Comparison of ENCODE assay signal across 9 cellular contexts in the genomic region with DNA sequence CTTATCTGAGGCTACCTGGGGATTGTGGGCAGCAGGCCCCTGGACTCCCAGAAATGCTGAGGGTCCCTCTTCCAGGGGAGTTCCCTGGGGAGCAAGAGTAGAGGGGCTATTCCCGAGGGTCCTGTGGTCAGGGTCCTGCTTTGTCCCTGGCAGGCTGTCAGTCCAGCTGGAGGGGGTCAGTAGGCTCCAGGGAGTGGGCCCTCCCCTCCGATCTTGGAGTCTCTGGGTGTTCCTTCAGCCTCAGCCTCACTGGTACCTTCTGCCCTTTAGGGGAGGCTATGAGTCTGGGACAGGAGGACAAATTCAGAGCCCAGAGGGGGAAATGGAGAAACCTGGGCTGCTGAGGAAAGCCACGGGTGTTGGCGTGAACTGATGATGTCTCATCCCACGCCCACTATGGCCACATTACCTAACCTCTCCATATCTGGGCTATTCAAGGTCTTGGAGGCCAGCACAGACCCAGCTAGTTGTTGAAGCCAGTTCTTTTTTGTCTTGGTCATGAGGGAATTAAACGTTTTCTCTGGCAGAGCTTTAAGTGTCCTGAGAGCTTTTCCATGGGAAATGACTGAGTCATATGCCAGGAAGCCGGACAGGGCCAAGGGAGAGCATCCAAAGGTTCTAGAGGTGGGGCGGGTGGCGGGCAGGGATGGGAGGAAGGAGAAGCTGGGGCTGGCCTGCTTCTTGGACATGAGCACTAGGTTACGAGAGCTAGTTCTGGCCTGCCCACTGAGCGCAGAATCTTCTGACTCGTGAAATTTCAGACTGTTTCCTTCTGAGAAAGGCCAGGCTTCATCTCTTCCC. TPM values are rescaled to one million over a fixed set of nuclear protein-coding genes. Genes with fewer than 3 reads are reported as not detected.
DNase-seq lines count a peak whose midpoint lies in the region; ATAC-seq and TF ChIP-seq lines count a peak whose summit lies in the region.
"Had no signal": no experiment of that assay in that cellular context is flagged by ENCODE, and none has a peak within 500 bp of the region (broad histone marks: within the 10 kb centered on the region; RNA-seq: fewer than 3 reads in every experiment).

No MANE protein-coding gene starts in this region.

- H3K27me3 ChIP-seq in thyroid gland: no peaks in the 10 kb centered on the region

- ATAC-seq in GM21381 (IDR thresholded peaks at IDR 0.05; ENCODE audit: unreplicated experiment): no peak

- TF ChIP-seq CTCF in lower leg skin (IDR thresholded peaks at IDR 0.05) (no peak), thyroid gland (IDR thresholded peaks at IDR 0.05) (no peak)

- H3K4me1 ChIP-seq in thyroid gland: peaks cover 5 to 36% of the 10 kb centered on the region in 2 donors

- no peak overlapping the region for H3K4me3 ChIP-seq in lower leg skin (ENCODE audit: low read depth, poor library complexity, severe bottlenecking)
- no peak overlapping the region for H3K4me3 ChIP-seq in thyroid gland (replicated peaks in 1 of 3)

- DNase-seq in NCI-H226 (peak; percentile 70), lower leg skin (ENCODE audit: low spot score in 2 of 2) (peak; percentile 69 to 93), thyroid gland (peak; percentile 32 to 33), ACHN (no peak), NCI-H524 (lab: John Stamatoyannopoulos, UW) (no peak), CD1c-positive myeloid dendritic cell (ENCODE audit: extremely low spot score) (no peak)
- DNase-seq: NCI-H1436 had no signal

- peaks cover 47 to 53% of the 10 kb centered on the region in 2 donors for H3K36me3 ChIP-seq in thyroid gland

- 45 to 46% methylated on average over 12 of the region's 12 CpGs for WGBS in lower leg skin, 2 donors
- 58 to 78% methylated on average over 11 to 12 of the region's 12 CpGs for WGBS in thyroid gland, 2 donors

- intact Hi-C loops in lower leg skin (cut with DNase I; ENCODE audit: low total_unique reads) (no loop called here), thyroid gland (cut with DNase I) (no loop called here)

- H3K9me3 ChIP-seq in thyroid gland: no peaks in the 10 kb centered on the region

- in situ Hi-C loops in ACHN (cut with HindIII; ENCODE audit: low pct_ligation_motif_present, low pct_unique_long_range_greater_than_20kb, low sequenced_read_pairs): no loop called here

- TF ChIP-seq POLR2A in lower leg skin (IDR thresholded peaks at IDR 0.05): no peak
- TF ChIP-seq POLR2A in thyroid gland (IDR thresholded peaks at IDR 0.05): no peak

- H3K27ac ChIP-seq in cingulate gyrus (ENCODE audit: low read depth, low read length) (peak overlapping the region; percentile 83), thyroid gland (peak overlapping the region; percentile 62 to 85 (median 77))

RNA-seq across cellular contexts. Expression of a gene that starts 6.2 kb away (rescaled TPM):
- total RNA-seq in lower leg skin: 10 to 100 TPM; 13.8 to 37.2 (median 15.4) TPM
- total RNA-seq in thyroid gland: 10 to 100 TPM; 16.0 to 47.3 (median 32.8) TPM

RNA-seq across cellular contexts. Expression of a gene that starts 12.7 kb away (rescaled TPM):
- total RNA-seq in lower leg skin: not detected
- total RNA-seq in thyroid gland: not detected

RNA-seq across cellular contexts. Expression of a gene that starts 33.1 kb away (rescaled TPM):
- total RNA-seq in lower leg skin: not detected
- total RNA-seq in thyroid gland: not detected

RNA-seq across cellular contexts. Expression of a gene that starts 47.5 kb away (rescaled TPM):
- under 1 TPM in 3 of 4 donors, not detected in 1; 0.13 to 0.23 (median 0.22) TPM for total RNA-seq in lower leg skin
- total RNA-seq in thyroid gland: 1 to 10 TPM in 1 of 4 donors, not detected in 3; 1.1 TPM

RNA-seq across cellular contexts. Expression of a gene that starts 49.5 kb away (rescaled TPM):
- 10 to 100 TPM; 14.2 to 23.1 (median 20.5) TPM for total RNA-seq in lower leg skin
- total RNA-seq in thyroid gland: 10 to 100 TPM; 15.6 to 20.9 (median 19.0) TPM

Comparison
In these comparisons a context has a peak if more than half of its experiments do, and no peak if none do; other contexts are left out.
1. DNase-seq: peak in NCI-H226 (single experiment), lower leg skin (2 of 2) and thyroid gland (2 of 2); none in ACHN (single experiment), NCI-H524 (0 of 2) and CD1c-positive myeloid dendritic cell (single experiment).